In the genomic region with DNA sequence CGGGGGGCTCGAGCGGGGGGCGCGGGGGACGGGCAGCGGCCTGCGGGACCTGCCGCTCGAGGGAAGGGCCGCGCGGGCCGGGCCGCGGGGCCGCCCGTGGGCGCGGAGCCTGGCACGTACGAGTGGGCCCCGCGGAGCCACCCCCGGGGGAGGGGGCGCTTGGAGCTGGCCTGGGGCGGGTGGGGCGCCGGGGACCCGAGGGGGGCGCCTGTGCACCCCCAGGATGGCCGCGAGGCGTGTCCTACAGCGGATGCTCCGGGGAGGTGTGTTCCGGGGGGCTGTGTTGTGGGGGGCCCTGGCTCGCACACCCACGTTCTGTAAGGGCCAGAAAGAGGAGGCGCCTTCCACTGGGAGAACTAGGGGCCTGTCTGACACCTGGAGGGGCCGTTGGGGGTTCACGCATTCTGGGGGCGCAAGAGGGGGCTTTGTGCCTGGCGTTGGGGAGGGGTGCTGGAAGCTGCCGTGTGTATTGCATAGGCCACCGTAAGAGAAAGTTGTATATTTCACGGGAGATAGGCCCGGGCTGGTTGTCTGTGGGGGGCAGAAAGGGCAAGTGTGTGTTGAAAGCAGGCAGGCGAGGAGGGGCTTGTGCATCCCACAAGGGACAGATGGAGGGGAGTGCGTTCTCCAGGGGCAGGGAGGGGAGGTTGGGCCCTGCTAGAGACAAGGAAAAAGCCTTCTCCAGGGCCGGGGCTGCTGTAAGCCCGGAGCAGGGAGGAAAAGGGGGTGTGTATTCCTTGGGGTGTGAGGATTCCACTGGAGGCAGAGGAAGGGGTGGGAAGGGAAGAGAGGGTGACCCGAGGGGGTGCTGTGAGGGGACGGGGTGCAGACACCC, we compare ENCODE assay signal across 8 cellular contexts. TPM values are rescaled to one million over a fixed set of nuclear protein-coding genes. Genes with fewer than 3 reads are reported as not detected.
DNase-seq lines count a peak whose midpoint lies in the region; ATAC-seq lines count a peak whose summit lies in the region.

No MANE protein-coding gene starts in this region.

- peaks cover 38% of the 10 kb centered on the region for H3K27me3 Mint-ChIP-seq in activated CD4-positive, alpha-beta memory T cell treated with anti-CD3 and anti-CD28 coated beads, Interleukin-2, amount 10 ng/mL, durations not matched to agents 7 days and 5 days

- DNase-seq in DMS53 (lab: John Stamatoyannopoulos, UW) (peak; percentile 55), DMS53 treated with DMSO at 0.1 percent for 48 hours (lab: John Stamatoyannopoulos, UW; ENCODE audit: unreplicated experiment) (no peak)
- DNase-seq in activated CD4-positive, alpha-beta memory T cell treated with anti-CD3 and anti-CD28 coated beads, Interleukin-2, amount 10 ng/mL, durations not matched to agents 7 days and 5 days, result no peak
- no peak for DNase-seq in stimulated activated CD4-positive, alpha-beta T cell treated with anti-CD3 and anti-CD28 coated beads, Interleukin-12 subunit alpha, Interleukin-12 subunit beta, amount 100 ng/mL, for 4 hours
- no peak for DNase-seq in stimulated activated naive CD4-positive, alpha-beta T cell treated with Interleukin-2 at 50 U/mL for 16 hours (lab: John Stamatoyannopoulos, UW)

- CTCF ChIA-PET in activated CD4-positive, alpha-beta memory T cell treated with anti-CD3 and anti-CD28 coated beads, Interleukin-2, amount 10 ng/mL, durations not matched to agents 7 days and 5 days (lab: Charles Lee), result interaction anchor here (0.8 to 1.1 kb wide), 3 partner anchors 16 to 70 kb away, joined by 3 to 6 read pairs (median 3); a partner anchor contains a TSS

- H3K4me1 ChIP-seq in stomach smooth muscle (ENCODE audit: control insufficient read depth, insufficient read depth, low read length), result peaks cover 11% of the 10 kb centered on the region

- POLR2A ChIA-PET in activated CD4-positive, alpha-beta memory T cell treated with anti-CD3 and anti-CD28 coated beads, Interleukin-2, amount 10 ng/mL, durations not matched to agents 7 days and 5 days (lab: Charles Lee), result interaction anchor here (0.9 to 1.5 kb wide), 3 partner anchors 16 to 147 kb away, joined by 3 to 5 read pairs (median 5); a partner anchor contains a TSS

- peak; percentile 4 for ATAC-seq in HG03039 (IDR thresholded peaks at IDR 0.05; ENCODE audit: unreplicated experiment)

- peaks cover 4 to 5% of the 10 kb centered on the region in 2 donors for H3K27me3 ChIP-seq in stomach smooth muscle (ENCODE audit: control insufficient read depth in 1 of 2, insufficient read depth in 2 of 2, low read length in 2 of 2)

- H3K9me3 ChIP-seq in iPS-18c (ENCODE audit: control insufficient read depth, insufficient read depth, low read length), result no peaks in the 10 kb centered on the region
- H3K9me3 ChIP-seq in stomach smooth muscle (ENCODE audit: control insufficient read depth in 2 of 2, low read length in 2 of 2), result no peaks in the 10 kb centered on the region

- H3K36me3 Mint-ChIP-seq in activated CD4-positive, alpha-beta memory T cell treated with anti-CD3 and anti-CD28 coated beads, Interleukin-2, amount 10 ng/mL, durations not matched to agents 7 days and 5 days (ENCODE audit: low read depth), result peaks cover under 1% of the 10 kb centered on the region

- H3K9ac ChIP-seq in stomach smooth muscle (ENCODE audit: low read length in 2 of 2), result peak overlapping the region; percentile 51 to 58

- H3K4me3 ChIP-seq in iPS-18c (ENCODE audit: insufficient read depth, low read depth, low read length) (peak overlapping the region; percentile 57), stomach smooth muscle (ENCODE audit: low read length in 2 of 2) (peak overlapping the region; percentile 57 to 74)

- no peaks in the 10 kb centered on the region for H3K36me3 ChIP-seq in stomach smooth muscle (ENCODE audit: control insufficient read depth in 2 of 2, insufficient read depth in 2 of 2, low read length in 2 of 2)

- H3K4me1 Mint-ChIP-seq in activated CD4-positive, alpha-beta memory T cell treated with anti-CD3 and anti-CD28 coated beads, Interleukin-2, amount 10 ng/mL, durations not matched to agents 7 days and 5 days, result peaks cover 12% of the 10 kb centered on the region

- no peak overlapping the region for H3K27ac ChIP-seq in stomach smooth muscle (ENCODE audit: low read length)

- H3K4me3 Mint-ChIP-seq in activated CD4-positive, alpha-beta memory T cell treated with anti-CD3 and anti-CD28 coated beads, Interleukin-2, amount 10 ng/mL, durations not matched to agents 7 days and 5 days, result peak overlapping the region; percentile 26

- no peak overlapping the region for H3K27ac Mint-ChIP-seq in activated CD4-positive, alpha-beta memory T cell treated with anti-CD3 and anti-CD28 coated beads, Interleukin-2, amount 10 ng/mL, durations not matched to agents 7 days and 5 days

- no peaks in the 10 kb centered on the region for H3K9me3 Mint-ChIP-seq in activated CD4-positive, alpha-beta memory T cell treated with anti-CD3 and anti-CD28 coated beads, Interleukin-2, amount 10 ng/mL, durations not matched to agents 7 days and 5 days

RNA-seq across cellular contexts. Expression of a gene that starts 0.7 kb away (rescaled TPM):
- under 1 TPM; 0.33 to 0.40 TPM for total RNA-seq in activated CD4-positive, alpha-beta memory T cell treated with anti-CD3 and anti-CD28 coated beads, Interleukin-2, amount 10 ng/mL, durations not matched to agents 7 days and 5 days

RNA-seq across cellular contexts. Expression of a gene that starts 14.9 kb away (rescaled TPM):
- total RNA-seq in activated CD4-positive, alpha-beta memory T cell treated with anti-CD3 and anti-CD28 coated beads, Interleukin-2, amount 10 ng/mL, durations not matched to agents 7 days and 5 days, result 1 to 10 TPM; 5.9 to 6.4 TPM

RNA-seq across cellular contexts. Expression of a gene that starts 15.1 kb away (rescaled TPM):
- total RNA-seq in activated CD4-positive, alpha-beta memory T cell treated with anti-CD3 and anti-CD28 coated beads, Interleukin-2, amount 10 ng/mL, durations not matched to agents 7 days and 5 days, result 10 to 100 TPM; 57.0 to 57.2 TPM

RNA-seq across cellular contexts. Expression of a gene that starts 44.0 kb away (rescaled TPM):
- not detected for total RNA-seq in activated CD4-positive, alpha-beta memory T cell treated with anti-CD3 and anti-CD28 coated beads, Interleukin-2, amount 10 ng/mL, durations not matched to agents 7 days and 5 days

RNA-seq across cellular contexts. Expression of a gene that starts 51.1 kb away (rescaled TPM):
- total RNA-seq in activated CD4-positive, alpha-beta memory T cell treated with anti-CD3 and anti-CD28 coated beads, Interleukin-2, amount 10 ng/mL, durations not matched to agents 7 days and 5 days, result 10 to 100 TPM; 27.9 to 30.7 TPM
